In the genomic region with DNA sequence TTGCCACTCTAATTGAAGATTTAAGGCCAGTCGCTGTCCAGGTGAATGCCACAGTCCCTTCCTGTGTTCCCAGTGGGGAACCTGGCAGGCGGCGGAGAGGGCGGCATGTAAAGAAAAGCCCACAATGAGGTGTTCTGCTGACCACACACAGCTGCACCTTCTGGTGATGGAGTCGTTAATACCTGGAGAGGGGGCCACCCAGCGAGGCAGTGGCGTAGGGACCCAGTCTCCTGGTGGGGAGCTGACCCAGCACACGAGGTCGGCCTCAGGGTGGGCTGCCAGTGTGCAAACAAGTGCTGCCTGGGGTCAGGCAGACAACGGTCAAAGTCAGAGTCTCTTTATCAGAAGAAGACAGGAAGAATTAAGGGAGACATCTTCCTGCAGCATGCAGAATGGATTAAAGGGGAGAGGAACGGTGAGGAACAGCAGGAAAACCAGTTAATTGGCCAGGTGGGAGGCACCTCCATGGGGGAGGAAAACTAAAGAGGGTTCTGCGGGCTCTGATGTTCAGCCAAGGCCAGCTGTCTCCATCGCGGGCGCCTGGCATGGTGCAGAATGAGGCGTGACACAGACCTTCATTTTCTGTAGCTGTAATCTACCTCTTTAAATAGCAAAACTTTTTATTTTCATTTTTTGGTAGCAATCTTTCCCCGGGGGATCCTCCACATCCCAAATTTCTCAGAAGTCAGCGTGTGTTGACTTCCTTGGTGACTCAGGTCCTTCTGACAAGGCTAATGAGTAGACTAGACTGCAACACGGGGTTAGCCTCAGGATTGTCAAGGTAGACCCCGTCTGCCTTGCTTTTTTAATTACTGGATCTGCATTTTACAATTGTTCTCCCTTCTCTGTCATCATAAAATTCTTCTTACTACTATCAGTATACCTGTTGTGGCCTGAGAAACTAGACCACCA, we compare ENCODE assay signal across 9 cellular contexts.
DNase-seq lines count a peak whose midpoint lies in the region.
"Had no signal": no experiment of that assay in that cellular context is flagged by ENCODE, and none has a peak within 500 bp of the region (broad histone marks: within the 10 kb centered on the region; RNA-seq: fewer than 3 reads in every experiment).

No MANE protein-coding gene starts in this region.

- H4K91ac ChIP-seq in trophoblast cell (ENCODE audit: low read depth, low read length), result peak overlapping the region; percentile 92

- DNase-seq in Daoy (ENCODE audit: low read depth) (peak; percentile 70), NCI-H69 (lab: John Stamatoyannopoulos, UW) (peak; percentile 92), cerebellar cortex (ENCODE audit: low spot score) (peak; percentile 31), trophoblast cell (peak in 1 of 2 donors; percentile 24), SIG-M5 (lab: John Stamatoyannopoulos, UW) (no peak), HT-29 (ENCODE audit: low spot score) (no peak), SW 1271 (lab: John Stamatoyannopoulos, UW) (no peak), HuH-7 (ENCODE audit: low spot score) (no peak)
- DNase-seq: activated CD4-positive, alpha-beta T cell treated with anti-CD3 and anti-CD28 coated beads, Interleukin-2, amount 50 U/mL, for 1 hour had no signal

- H3K79me1 ChIP-seq in trophoblast cell (ENCODE audit: low read length), result peaks cover 47% of the 10 kb centered on the region

- H4K12ac ChIP-seq in trophoblast cell (ENCODE audit: low read depth, low read length), result no peak overlapping the region

- peak overlapping the region; percentile 65 for H3K27ac ChIP-seq in trophoblast cell (ENCODE audit: low read depth, low read length)

- no peaks in the 10 kb centered on the region for H3K36me3 ChIP-seq in trophoblast cell (ENCODE audit: control insufficient read depth in 1 of 2, insufficient read depth in 2 of 2, low read length in 2 of 2)

- WGBS in trophoblast cell (ENCODE audit: extremely low coverage, insufficient coverage, insufficient read length), result no CpG with 5 or more reads among the region's 20 CpGs

- H3K4me2 ChIP-seq in trophoblast cell (ENCODE audit: low read length), result peak overlapping the region; percentile 6

- peak overlapping the region; percentile 32 for H3K4ac ChIP-seq in trophoblast cell (ENCODE audit: low read depth, low read length)

- H3K18ac ChIP-seq in trophoblast cell (ENCODE audit: low read length), result peak overlapping the region; percentile 69

- peak overlapping the region; percentile 73 for H2BK5ac ChIP-seq in trophoblast cell (ENCODE audit: low read depth, low read length, poor library complexity)

- no peak overlapping the region for H3K9ac ChIP-seq in trophoblast cell (ENCODE audit: low read length)

- H3K4me3 ChIP-seq in trophoblast cell (ENCODE audit: low read depth, low read length), result no peak overlapping the region

- no peak overlapping the region for H3K23ac ChIP-seq in trophoblast cell (ENCODE audit: low read length)

- peaks cover 7% of the 10 kb centered on the region for H3K79me2 ChIP-seq in trophoblast cell (ENCODE audit: control insufficient read depth, insufficient read depth, low read length, poor library complexity)

- peak overlapping the region; percentile 65 for H4K8ac ChIP-seq in trophoblast cell (ENCODE audit: low read depth, low read length)

- peak overlapping the region; percentile 90 for H2AK5ac ChIP-seq in trophoblast cell (ENCODE audit: low read length)

- peak overlapping the region; percentile 81 for H2BK120ac ChIP-seq in trophoblast cell (ENCODE audit: insufficient read depth, low read length, poor library complexity)

- no peaks in the 10 kb centered on the region for H3K9me3 ChIP-seq in trophoblast cell (ENCODE audit: insufficient read depth, low read depth, low read length)

- H3K27me3 ChIP-seq in trophoblast cell (ENCODE audit: insufficient read depth, low read length), result no peaks in the 10 kb centered on the region

- H2BK12ac ChIP-seq in trophoblast cell (ENCODE audit: low read length), result peak overlapping the region; percentile 97

- peaks cover 35 to 36% of the 10 kb centered on the region in 2 experiments for H3K4me1 ChIP-seq in trophoblast cell (ENCODE audit: control insufficient read depth in 1 of 2, insufficient read depth in 2 of 2, low read length in 2 of 2)

- peak overlapping the region; percentile 54 for H3K14ac ChIP-seq in trophoblast cell (ENCODE audit: low read length)

- H2AFZ ChIP-seq in trophoblast cell (ENCODE audit: insufficient read depth, low read length, poor library complexity), result peak overlapping the region; percentile 23

Comparison
In these comparisons a context has a peak if more than half of its experiments do, and no peak if none do; other contexts are left out.
1. DNase-seq: peak in Daoy (single experiment), NCI-H69 (single experiment) and cerebellar cortex (single experiment); none in SIG-M5 (single experiment), HT-29 (single experiment), SW 1271 (0 of 2) and HuH-7 (single experiment).